Comparison of ENCODE assay signal across 8 cellular contexts in genomic region chr12:49069507-49070346, GRCh38. TPM values are rescaled to one million over a fixed set of nuclear protein-coding genes. Genes with fewer than 3 reads are reported as not detected.
DNase-seq lines count a peak whose midpoint lies in the region; ATAC-seq and TF ChIP-seq lines count a peak whose summit lies in the region.

TSS of gene RHEBL1 (minus strand) at chr12:49069979. CDS start at chr12:49069785, 194 bp downstream.

- peak within 1 kb of the TSS; percentile 71 to 97 for H3K4me3 ChIP-seq in Panc1 (ENCODE audit: low read depth in 2 of 2, low read length in 2 of 2)
- peak within 1 kb of the TSS; percentile 73 to 90 (median 80) for H3K4me3 ChIP-seq in esophagus muscularis mucosa
- H3K4me3 ChIP-seq in naive thymus-derived CD4-positive, alpha-beta T cell (ENCODE audit: low read length): peak within 1 kb of the TSS; percentile 99

- intact Hi-C loops in Panc1 (cut with micrococcal nuclease; ENCODE audit: unreplicated experiment) (no loop called here), esophagus muscularis mucosa (cut with DNase I) (loop anchor here (5.0 kb wide), 1 partner anchor 43 kb away; the partner anchor contains the start of gene LMBR1L)
- intact Hi-C loops in naive thymus-derived CD4-positive, alpha-beta T cell (cut with micrococcal nuclease): loop anchor here (1.0 to 10.0 kb wide), 12 partner anchors 9 to 469 kb away; partner anchors contain the start of genes KMT2D (in 2 of the 2), TUBA1A (in 2 of the 2), CCNT1 (in 1 of the 2) and LMBR1L (in 1 of the 2)

- no peaks in the 10 kb centered on the region for H3K27me3 ChIP-seq in Panc1 (ENCODE audit: control insufficient read depth, insufficient read depth, low read length)
- H3K27me3 ChIP-seq in esophagus muscularis mucosa: no peaks in the 10 kb centered on the region
- no peaks in the 10 kb centered on the region for H3K27me3 ChIP-seq in naive thymus-derived CD4-positive, alpha-beta T cell (ENCODE audit: control insufficient read depth in 2 of 2, insufficient read depth in 2 of 2, low read length in 2 of 2)

- H3K27ac ChIP-seq in KOPT-K1 (ENCODE audit: low read depth, low read length, poor library complexity, severe bottlenecking) (peak within 1 kb of the TSS; percentile 67), Panc1 (ENCODE audit: low read length) (peak within 1 kb of the TSS; percentile 90), esophagus muscularis mucosa (replicated peaks in 1 of 4) (peak within 1 kb of the TSS; percentile 71 to 80 (median 77))
- peak within 1 kb of the TSS; percentile 74 for H3K27ac ChIP-seq in naive thymus-derived CD4-positive, alpha-beta T cell (ENCODE audit: low read depth, low read length)

- under 1% methylated on average over 49 of the region's 60 CpGs for WGBS in esophagus muscularis mucosa

- H3K9me3 ChIP-seq in KOPT-K1 (ENCODE audit: insufficient read depth, low read length, poor library complexity, severe bottlenecking) (no peaks in the 10 kb centered on the region), Panc1 (ENCODE audit: control insufficient read depth, insufficient read depth, low read depth, low read length) (no peaks in the 10 kb centered on the region), esophagus muscularis mucosa (no peaks in the 10 kb centered on the region)
- no peaks in the 10 kb centered on the region for H3K9me3 ChIP-seq in naive thymus-derived CD4-positive, alpha-beta T cell (ENCODE audit: control insufficient read depth in 2 of 3, low read length in 3 of 3)

- no peaks in the 10 kb centered on the region for H3K27me3 Mint-ChIP-seq in activated T-cell treated with anti-CD3 and anti-CD28 coated beads, Interleukin-2, amount 50 U/mL, for 4 hours (ENCODE audit: low read depth)
- H3K27me3 Mint-ChIP-seq in naive thymus-derived CD4-positive, alpha-beta T cell: no peaks in the 10 kb centered on the region
- H3K27me3 Mint-ChIP-seq in stimulated activated naive B cell treated with anti-CD40 and anti-IgM and Interleukin-4, amounts not matched to agents 10 μg/mL and 1 μg/mL and 100 μg/mL, for 72 hours: no peaks in the 10 kb centered on the region

- H3K4me1 Mint-ChIP-seq in activated T-cell treated with anti-CD3 and anti-CD28 coated beads, Interleukin-2, amount 50 U/mL, for 4 hours (ENCODE audit: low read depth): peaks cover 16% of the 10 kb centered on the region
- peaks cover 14 to 31% (median 18%) of the 10 kb centered on the region in 7 donors for H3K4me1 Mint-ChIP-seq in naive thymus-derived CD4-positive, alpha-beta T cell
- peaks cover 17 to 18% of the 10 kb centered on the region in 2 donors for H3K4me1 Mint-ChIP-seq in stimulated activated naive B cell treated with anti-CD40 and anti-IgM and Interleukin-4, amounts not matched to agents 10 μg/mL and 1 μg/mL and 100 μg/mL, for 72 hours

- CTCF ChIA-PET in Panc1 (lab: Charles Lee): interaction anchor here (0.6 to 1.0 kb wide), 8 partner anchors 18 to 650 kb away, joined by 3 to 11 read pairs (median 4); no protein-coding TSS in a partner anchor
- CTCF ChIA-PET in naive thymus-derived CD4-positive, alpha-beta T cell (lab: Charles Lee): interaction anchor here (0.7 to 1.5 kb wide), 9 partner anchors 10 to 165 kb away, joined by 3 to 6 read pairs (median 4); partner anchors contain the start of genes DHH and LMBR1L

- H3K36me3 Mint-ChIP-seq in activated T-cell treated with anti-CD3 and anti-CD28 coated beads, Interleukin-2, amount 50 U/mL, for 4 hours (ENCODE audit: insufficient read depth): no peaks in the 10 kb centered on the region
- no peaks in the 10 kb centered on the region for H3K36me3 Mint-ChIP-seq in naive thymus-derived CD4-positive, alpha-beta T cell
- H3K36me3 Mint-ChIP-seq in stimulated activated naive B cell treated with anti-CD40 and anti-IgM and Interleukin-4, amounts not matched to agents 10 μg/mL and 1 μg/mL and 100 μg/mL, for 72 hours: peaks cover 5% of the 10 kb centered on the region in 2 donors

- ATAC-seq in GM21825 (IDR thresholded peaks at IDR 0.05; ENCODE audit: unreplicated experiment) (peak; percentile 92), Panc1 (peak; percentile 100)
- ATAC-seq in activated T-cell treated with anti-CD3 and anti-CD28 coated beads, Interleukin-2, amount 50 U/mL, for 4 hours: peak; percentile 100
- ATAC-seq in naive thymus-derived CD4-positive, alpha-beta T cell: peak; percentile 100
- ATAC-seq in stimulated activated naive B cell treated with anti-CD40 and anti-IgM and Interleukin-4, amounts not matched to agents 10 μg/mL and 1 μg/mL and 100 μg/mL, for 72 hours (replicated peaks): peak; percentile 98 to 99

- peak within 1 kb of the TSS; percentile 92 for H3K4me3 Mint-ChIP-seq in activated T-cell treated with anti-CD3 and anti-CD28 coated beads, Interleukin-2, amount 50 U/mL, for 4 hours
- H3K4me3 Mint-ChIP-seq in naive thymus-derived CD4-positive, alpha-beta T cell: peak within 1 kb of the TSS; percentile 86 to 99 (median 96)
- peak within 1 kb of the TSS; percentile 90 to 93 for H3K4me3 Mint-ChIP-seq in stimulated activated naive B cell treated with anti-CD40 and anti-IgM and Interleukin-4, amounts not matched to agents 10 μg/mL and 1 μg/mL and 100 μg/mL, for 72 hours

- no TSS peak for BruUV-seq in Panc1 (replicated peaks; lab: Mats Ljungman, UMichigan)

- H3K36me3 ChIP-seq in KOPT-K1 (ENCODE audit: insufficient read depth, low read length) (no peaks in the 10 kb centered on the region), Panc1 (ENCODE audit: control insufficient read depth, insufficient read depth, low read length) (no peaks in the 10 kb centered on the region), esophagus muscularis mucosa (no peaks in the 10 kb centered on the region)
- H3K36me3 ChIP-seq in naive thymus-derived CD4-positive, alpha-beta T cell (ENCODE audit: control insufficient read depth in 2 of 3, insufficient read depth in 3 of 3, low read length in 3 of 3): no peaks in the 10 kb centered on the region

- no peaks in the 10 kb centered on the region for H3K9me3 Mint-ChIP-seq in activated T-cell treated with anti-CD3 and anti-CD28 coated beads, Interleukin-2, amount 50 U/mL, for 4 hours
- peaks cover 0 to 2% (median 0%) of the 10 kb centered on the region in 11 donors for H3K9me3 Mint-ChIP-seq in naive thymus-derived CD4-positive, alpha-beta T cell
- H3K9me3 Mint-ChIP-seq in stimulated activated naive B cell treated with anti-CD40 and anti-IgM and Interleukin-4, amounts not matched to agents 10 μg/mL and 1 μg/mL and 100 μg/mL, for 72 hours: no peaks in the 10 kb centered on the region

- DNase-seq in Daoy (ENCODE audit: low read depth) (peak; percentile 99), Panc1 (ENCODE audit: low read depth, low spot score) (peak; percentile 86), esophagus muscularis mucosa (ENCODE audit: extremely low spot score) (peak; percentile 100)
- DNase-seq in activated T-cell treated with anti-CD3 and anti-CD28 coated beads, Interleukin-2, amount 50 U/mL, for 4 hours: peak; percentile 98
- DNase-seq in naive thymus-derived CD4-positive, alpha-beta T cell: peak; percentile 93 to 99 (median 96)
- DNase-seq in stimulated activated naive B cell treated with anti-CD40 and anti-IgM and Interleukin-4, amounts not matched to agents 10 μg/mL and 1 μg/mL and 100 μg/mL, for 72 hours: peak; percentile 100

- peak within 1 kb of the TSS; percentile 77 to 92 (median 86) for H3K27ac Mint-ChIP-seq in naive thymus-derived CD4-positive, alpha-beta T cell
- peak within 1 kb of the TSS; percentile 90 for H3K27ac Mint-ChIP-seq in stimulated activated naive B cell treated with anti-CD40 and anti-IgM and Interleukin-4, amounts not matched to agents 10 μg/mL and 1 μg/mL and 100 μg/mL, for 72 hours

- TF ChIP-seq POLR2A in esophagus muscularis mucosa (IDR thresholded peaks at IDR 0.05; ENCODE audit: low read depth): no peak

- no peak for TF ChIP-seq EP300 in esophagus muscularis mucosa (IDR thresholded peaks at IDR 0.05)

- POLR2A ChIA-PET in Panc1 (lab: Charles Lee): interaction anchor here (0.6 kb wide), 1 partner anchor 50 kb away, joined by 9 read pairs; no protein-coding TSS in a partner anchor
- POLR2A ChIA-PET in naive thymus-derived CD4-positive, alpha-beta T cell (lab: Charles Lee): interaction anchor here (0.7 to 2.0 kb wide), 10 partner anchors 9 to 253 kb away, joined by 3 to 17 read pairs (median 4); partner anchors contain the start of genes KMT2D, TUBA1A and TUBA1B

- no peak for TF ChIP-seq CTCF in Panc1 (IDR thresholded peaks at IDR 0.05)
- peak in 2 of 3 experiments; percentile 3 to 41 for TF ChIP-seq CTCF in esophagus muscularis mucosa (IDR thresholded peaks at IDR 0.05)

- peaks cover 8% of the 10 kb centered on the region for H3K4me1 ChIP-seq in Panc1 (ENCODE audit: control insufficient read depth, insufficient read depth, low read length)
- H3K4me1 ChIP-seq in esophagus muscularis mucosa: peaks cover 14 to 20% (median 16%) of the 10 kb centered on the region in 4 donors
- H3K4me1 ChIP-seq in naive thymus-derived CD4-positive, alpha-beta T cell (ENCODE audit: control insufficient read depth in 2 of 2, insufficient read depth in 2 of 2, low read length in 2 of 2): peaks cover 5 to 13% of the 10 kb centered on the region in 2 donors

- in situ Hi-C loops in Panc1 (cut with HindIII; ENCODE audit: low pct_unique_long_range_greater_than_20kb, low sequenced_read_pairs): no loop called here

RNA-seq across cellular contexts. Expression of gene RHEBL1, which starts in this region (rescaled TPM):
- 6.3 and 11.0 TPM in 2 replicates for total RNA-seq in Daoy (2014; rRNA removed; shearing (Covaris generic))
- total RNA-seq in Panc1 (2021; ENCODE audit: unreplicated experiment) (4.7 TPM), esophagus muscularis mucosa (under 1 TPM in 2 of 4 donors, not detected in 2; 0.40 to 0.97 TPM)
- 5.1 TPM for polyA plus RNA-seq in Panc1 (2012; ENCODE audit: insufficient read length)
- 1 to 10 TPM; 4.5 to 5.2 (median 4.5) TPM for total RNA-seq in activated T-cell treated with anti-CD3 and anti-CD28 coated beads, Interleukin-2, amount 50 U/mL, for 4 hours
- total RNA-seq in naive thymus-derived CD4-positive, alpha-beta T cell: 1 to 10 TPM; 1.8 to 9.4 (median 3.3) TPM
- polyA plus RNA-seq in naive thymus-derived CD4-positive, alpha-beta T cell: 1 to 10 TPM; 1.8 to 3.8 TPM

Comparison
In these comparisons a context has a peak if more than half of its experiments do, and no peak if none do; other contexts are left out.
1. Peak in every context shown above with its lines: DNase-seq, ATAC-seq, H3K4me3 ChIP-seq and H3K27ac ChIP-seq.
2. Peak in DNase-seq, H3K4me3 ChIP-seq and H3K27ac ChIP-seq in esophagus muscularis mucosa; RNA of the gene not detected or under 1 TPM.